In the genomic region with DNA sequence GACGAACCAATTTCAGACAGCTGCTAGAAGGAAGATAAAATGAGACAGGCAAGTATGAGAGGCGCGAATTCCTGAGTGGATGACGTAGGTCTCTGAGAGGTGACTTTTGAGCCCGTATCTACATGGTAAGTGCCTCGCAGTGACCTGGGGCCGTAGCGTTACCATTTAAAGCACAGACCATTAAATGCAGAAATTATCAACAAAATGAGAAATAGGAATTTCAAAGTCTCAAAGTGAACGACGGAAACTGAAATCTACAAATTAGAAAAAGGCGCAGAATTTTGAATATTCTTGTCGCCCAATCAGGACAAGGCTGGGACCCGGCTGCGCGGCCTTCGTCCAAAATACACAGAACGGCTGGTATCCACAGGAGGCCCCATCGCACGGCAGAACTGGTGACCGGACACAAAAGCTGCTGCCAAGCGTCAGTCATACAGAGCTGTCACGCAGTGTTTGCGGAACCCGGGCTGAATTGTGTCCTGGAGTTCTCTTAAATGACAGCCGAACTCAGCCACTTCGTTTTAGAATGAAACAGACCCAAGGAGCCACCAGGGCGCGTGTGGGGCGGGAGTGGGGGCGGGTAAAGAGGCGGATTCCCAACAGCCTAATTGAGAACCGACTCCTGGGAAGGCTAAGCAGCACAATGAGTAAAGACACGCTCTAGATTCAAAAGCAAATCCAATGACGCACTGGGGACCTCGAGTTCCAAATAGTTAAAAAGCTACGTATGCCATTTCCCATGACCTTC, we compare ENCODE assay signal across 8 cellular contexts. TPM values are rescaled to one million over a fixed set of nuclear protein-coding genes. Genes with fewer than 3 reads are reported as not detected.
A peak's percentile ranks its signal among the peaks of the same experiment; 100 is the strongest.
DNase-seq lines count a peak whose midpoint lies in the region; ATAC-seq, FAIRE-seq and TF ChIP-seq lines count a peak whose summit lies in the region.

No MANE protein-coding gene starts in this region.

- FAIRE-seq in astrocyte (lab: Jason Lieb, UNC), result no peak

- DNase-seq in NCI-H1694 treated with DMSO at 0.1 percent for 48 hours (lab: John Stamatoyannopoulos, UW) (peak; percentile 87), T-helper 17 cell (peak; percentile 35 to 51 (median 42)), astrocyte (ENCODE audit: low read depth) (peak; percentile 74), right cardiac atrium (peak; percentile 91 to 96 (median 95)), pulmonary artery endothelial cell (ENCODE audit: low read depth, low spot score) (peak; percentile 35)

- under 1% methylated on average over 36 of the region's 36 CpGs for WGBS in right cardiac atrium

- peak overlapping the region; percentile 95 for H3K27ac ChIP-seq in astrocyte (ENCODE audit: low read depth, low read length)
- H3K27ac ChIP-seq in right cardiac atrium (ENCODE audit: low read length), result peak overlapping the region; percentile 99

- H3K79me2 ChIP-seq in astrocyte (ENCODE audit: insufficient read depth, low read length), result peaks cover 17% of the 10 kb centered on the region

- H3K4me1 ChIP-seq in astrocyte (ENCODE audit: insufficient read depth, low read length) (peaks cover 10% of the 10 kb centered on the region), right cardiac atrium (ENCODE audit: control insufficient read depth, insufficient read depth, low read length) (peaks cover 3% of the 10 kb centered on the region)

- TF ChIP-seq POLR2A in GM10847 (IDR thresholded peaks at IDR 0.05; ENCODE audit: extremely low read depth, insufficient read length), result peak; percentile 85

- H3K27ac Mint-ChIP-seq in T-helper 17 cell, result no peak overlapping the region
- H3K27ac Mint-ChIP-seq in astrocyte (ENCODE audit: unreplicated experiment), result no peak overlapping the region

- H3K4me2 ChIP-seq in astrocyte (ENCODE audit: low read length), result peak overlapping the region; percentile 93

- H3K4me3 Mint-ChIP-seq in T-helper 17 cell, result no peak overlapping the region
- H3K4me3 Mint-ChIP-seq in astrocyte (ENCODE audit: unreplicated experiment), result no peak overlapping the region

- H2AFZ ChIP-seq in astrocyte (ENCODE audit: low read depth, low read length), result peak overlapping the region; percentile 33

- H4K20me1 ChIP-seq in astrocyte (ENCODE audit: insufficient read depth, low read length), result peaks cover 16% of the 10 kb centered on the region

- peak; percentile 1 for ATAC-seq in T-helper 17 cell
- peak; percentile 77 to 78 for ATAC-seq in right cardiac atrium
- no peak for ATAC-seq in HG03520 (IDR thresholded peaks at IDR 0.05; ENCODE audit: unreplicated experiment)
- no peak for ATAC-seq in GM18870 (IDR thresholded peaks at IDR 0.05; ENCODE audit: unreplicated experiment)

- H3K9me3 Mint-ChIP-seq in astrocyte (ENCODE audit: unreplicated experiment), result no peaks in the 10 kb centered on the region

- no peaks in the 10 kb centered on the region for H3K27me3 ChIP-seq in astrocyte (ENCODE audit: insufficient read depth, low read length)
- H3K27me3 ChIP-seq in right cardiac atrium (ENCODE audit: control insufficient read depth, insufficient read depth), result no peaks in the 10 kb centered on the region

- H3K9me3 ChIP-seq in T-helper 17 cell (ENCODE audit: control insufficient read depth, low read length, poor library complexity, severe bottlenecking), result no peaks in the 10 kb centered on the region
- H3K9me3 ChIP-seq in astrocyte (ENCODE audit: insufficient read depth, low read depth, low read length), result no peaks in the 10 kb centered on the region
- no peaks in the 10 kb centered on the region for H3K9me3 ChIP-seq in right cardiac atrium (ENCODE audit: control insufficient read depth, low read length)

- intact Hi-C loops in right cardiac atrium (cut with DNase I), result no loop called here

- peaks cover 11% of the 10 kb centered on the region for H3K4me1 Mint-ChIP-seq in T-helper 17 cell
- H3K4me1 Mint-ChIP-seq in astrocyte (ENCODE audit: low read depth, unreplicated experiment), result peaks cover 2% of the 10 kb centered on the region

- peak overlapping the region; percentile 97 for H3K9ac ChIP-seq in astrocyte (ENCODE audit: low read length)

- H3K27me3 Mint-ChIP-seq in T-helper 17 cell (no peaks in the 10 kb centered on the region), astrocyte (ENCODE audit: low read depth, unreplicated experiment) (no peaks in the 10 kb centered on the region)

- H3K4me3 ChIP-seq in astrocyte (ENCODE audit: insufficient read depth, low read depth, low read length) (peak overlapping the region; percentile 88), right cardiac atrium (ENCODE audit: low read length) (peak overlapping the region; percentile 95)

- H3K36me3 Mint-ChIP-seq in T-helper 17 cell (ENCODE audit: low read depth), result no peaks in the 10 kb centered on the region
- peaks cover 1% of the 10 kb centered on the region for H3K36me3 Mint-ChIP-seq in astrocyte (ENCODE audit: low read depth, unreplicated experiment)

- H3K36me3 ChIP-seq in astrocyte (ENCODE audit: insufficient read depth, low read length), result no peaks in the 10 kb centered on the region

- TF ChIP-seq CTCF in astrocyte (IDR thresholded peaks at IDR 0.05; ENCODE audit: insufficient read depth, low read depth, low read length), result no peak

RNA-seq across cellular contexts. Expression of a gene that starts 13.8 kb away (rescaled TPM):
- 1 to 10 TPM; 5.3 to 7.2 TPM for total RNA-seq in T-helper 17 cell
- total RNA-seq in astrocyte, result 6.1 and 7.0 TPM in 2 replicates
- total RNA-seq in right cardiac atrium, result 10 to 100 TPM; 13.0 to 23.8 (median 19.4) TPM
- polyA plus RNA-seq in right cardiac atrium, result 40.2 TPM
- 9.4 and 12.0 TPM in 2 replicates for total RNA-seq in pulmonary artery endothelial cell

RNA-seq across cellular contexts. Expression of a gene that starts 32.1 kb away (rescaled TPM):
- 1 to 10 TPM; 4.6 to 4.7 TPM for total RNA-seq in T-helper 17 cell
- 6.4 and 6.8 TPM in 2 replicates for total RNA-seq in astrocyte
- 1 to 10 TPM; 1.2 to 2.8 (median 1.6) TPM for total RNA-seq in right cardiac atrium
- polyA plus RNA-seq in right cardiac atrium, result 1.0 TPM
- total RNA-seq in pulmonary artery endothelial cell, result 5.7 and 6.3 TPM in 2 replicates

RNA-seq across cellular contexts. Expression of a gene that starts 42.1 kb away (rescaled TPM):
- total RNA-seq in T-helper 17 cell, result 10 to 100 TPM; 47.2 to 53.2 TPM
- total RNA-seq in astrocyte, result 73.2 and 74.0 TPM in 2 replicates
- total RNA-seq in right cardiac atrium, result 10 to 100 TPM; 26.1 to 30.8 (median 29.5) TPM
- 17.8 TPM for polyA plus RNA-seq in right cardiac atrium
- 12.4 and 12.7 TPM in 2 replicates for total RNA-seq in pulmonary artery endothelial cell

RNA-seq across cellular contexts. Expression of a gene that starts 51.1 kb away (rescaled TPM):
- total RNA-seq in T-helper 17 cell (under 1 TPM; 0.35 to 0.73 TPM), astrocyte (4.0 and 5.0 TPM in 2 replicates), right cardiac atrium (10 to 100 TPM in 1 of 4 donors, 1 to 10 TPM in 3; 7.1 to 14.9 (median 9.1) TPM), pulmonary artery endothelial cell (3.6 and 5.7 TPM in 2 replicates)
- polyA plus RNA-seq in right cardiac atrium, result 3.1 TPM

Comparison
In these comparisons a context has a peak if more than half of its experiments do, and no peak if none do; other contexts are left out.
1. DNase-seq: peak in every context shown above with its lines; median percentile 95 in right cardiac atrium; 87 in NCI-H1694 treated with DMSO at 0.1 percent for 48 hours; 74 in astrocyte; 42 in T-helper 17 cell; 35 in pulmonary artery endothelial cell.
2. ATAC-seq: peak in T-helper 17 cell (single experiment) and right cardiac atrium (2 of 2); none in HG03520 (single experiment) and GM18870 (single experiment).